Comparison of ENCODE assay signal across 9 cellular contexts in genomic region chr20:728022-728944, GRCh38. TPM values are rescaled to one million over a fixed set of nuclear protein-coding genes. Genes with fewer than 3 reads are reported as not detected.
DNase-seq lines count a peak whose midpoint lies in the region; ATAC-seq and TF ChIP-seq lines count a peak whose summit lies in the region.
"Had no signal": no experiment of that assay in that cellular context is flagged by ENCODE, and none has a peak within 500 bp of the region (broad histone marks: within the 10 kb centered on the region; RNA-seq: fewer than 3 reads in every experiment).

No MANE protein-coding gene starts in this region.

- H3K4me1 Mint-ChIP-seq in activated T-helper 2 cell treated with anti-CD3 and anti-CD28 coated beads, Interferon-gamma antibody, Interleukin-2, Interleukin-4, amounts not matched to agents 10 μg/mL and 5 μg/mL and 100 μg/mL, durations not matched to agents 14 hours and 24 hours and 36 hours (ENCODE audit: low read depth): no peaks in the 10 kb centered on the region

- H3K9me3 ChIP-seq in HEK293 (ENCODE audit: control insufficient read depth, insufficient read depth, low read depth, low read length): no peaks in the 10 kb centered on the region
- H3K9me3 ChIP-seq in OCI-LY3 (ENCODE audit: insufficient read depth, low read length): no peaks in the 10 kb centered on the region
- H3K9me3 ChIP-seq in psoas muscle: no peaks in the 10 kb centered on the region

- H3K27ac ChIP-seq in HEK293 (ENCODE audit: extremely low read depth, low read depth, low read length): no peak overlapping the region
- no peak overlapping the region; the same call in 1 of the 2 replicates for H3K27ac ChIP-seq in OCI-LY3 (ENCODE audit: low read length)
- no peak overlapping the region for H3K27ac ChIP-seq in psoas muscle

- peaks cover 33% of the 10 kb centered on the region for H3K27me3 Mint-ChIP-seq in activated T-helper 2 cell treated with anti-CD3 and anti-CD28 coated beads, Interferon-gamma antibody, Interleukin-2, Interleukin-4, amounts not matched to agents 10 μg/mL and 5 μg/mL and 100 μg/mL, durations not matched to agents 14 hours and 24 hours and 36 hours (ENCODE audit: low read depth)

- peak overlapping the region; percentile 70 for H3K9ac ChIP-seq in OCI-LY3 (ENCODE audit: low read length)

- H3K4me3 ChIP-seq in HEK293 (ENCODE audit: low read depth, low read length) (peak overlapping the region; percentile 30), OCI-LY3 (ENCODE audit: low read length) (peak overlapping the region; percentile 81), psoas muscle (peak overlapping the region; percentile 71)

- DNase-seq in AML-193 (lab: John Stamatoyannopoulos, UW): peak; percentile 5 to 22
- peak; percentile 19 for DNase-seq in activated T-helper 2 cell treated with anti-CD3 and anti-CD28 coated beads, Interferon-gamma antibody, Interleukin-2, Interleukin-4, amounts not matched to agents 10 μg/mL and 5 μg/mL and 100 μg/mL, durations not matched to agents 14 hours and 24 hours and 36 hours (ENCODE audit: low spot score)
- DNase-seq in Right ventricle myocardium superior: peak; percentile 72
- DNase-seq in psoas muscle: peak; percentile 41 to 64

- no peaks in the 10 kb centered on the region for H3K36me3 Mint-ChIP-seq in activated T-helper 2 cell treated with anti-CD3 and anti-CD28 coated beads, Interferon-gamma antibody, Interleukin-2, Interleukin-4, amounts not matched to agents 10 μg/mL and 5 μg/mL and 100 μg/mL, durations not matched to agents 14 hours and 24 hours and 36 hours (ENCODE audit: low read depth)

- no peak overlapping the region for H3K4me3 Mint-ChIP-seq in activated T-helper 2 cell treated with anti-CD3 and anti-CD28 coated beads, Interferon-gamma antibody, Interleukin-2, Interleukin-4, amounts not matched to agents 10 μg/mL and 5 μg/mL and 100 μg/mL, durations not matched to agents 14 hours and 24 hours and 36 hours (ENCODE audit: low read depth)
- H3K4me3 Mint-ChIP-seq: stimulated activated naive CD8-positive, alpha-beta T cell treated with anti-CD3 and anti-CD28 coated beads, Interleukin-15, Interleukin-2, amounts not matched to agents 100 ng/mL and 50 ng/mL, for 24 hours had no signal

- H4K20me1 ChIP-seq in OCI-LY3 (ENCODE audit: insufficient read depth, low read length): no peaks in the 10 kb centered on the region

- H3K4me1 ChIP-seq in HEK293 (ENCODE audit: control insufficient read depth, insufficient read depth, low read length): no peaks in the 10 kb centered on the region
- H3K4me1 ChIP-seq in OCI-LY3 (ENCODE audit: low read length): peaks cover 29% of the 10 kb centered on the region
- H3K4me1 ChIP-seq in psoas muscle: peaks cover 5% of the 10 kb centered on the region

- H3K79me2 ChIP-seq in OCI-LY3 (ENCODE audit: low read length): no peaks in the 10 kb centered on the region

- ATAC-seq in Right ventricle myocardium superior (ENCODE audit: poor library complexity) (peak; percentile 92), psoas muscle (peak; percentile 77 to 90 (median 78)), GM21423 (IDR thresholded peaks at IDR 0.05; ENCODE audit: unreplicated experiment) (no peak), GM21515 (IDR thresholded peaks at IDR 0.05; ENCODE audit: unreplicated experiment) (no peak)

- intact Hi-C loops in activated T-helper 2 cell treated with anti-CD3 and anti-CD28 coated beads, Interferon-gamma antibody, Interleukin-2, Interleukin-4, amounts not matched to agents 10 μg/mL and 5 μg/mL and 100 μg/mL, durations not matched to agents 14 hours and 24 hours and 36 hours (cut with micrococcal nuclease): loop anchor here (5.0 kb wide), 1 partner anchor 166 kb away; no protein-coding TSS in a partner anchor
- intact Hi-C loops in Right ventricle myocardium superior (cut with DNase I) (loop anchor here (5.0 kb wide), 1 partner anchor 76 kb away; the partner anchor contains the start of gene SRXN1), psoas muscle (cut with DNase I) (loop anchor here in 1 of 2 donors (5.0 kb wide), 1 partner anchor 76 kb away; the partner anchor contains the start of gene SRXN1)

- H3K9me3 Mint-ChIP-seq in activated T-helper 2 cell treated with anti-CD3 and anti-CD28 coated beads, Interferon-gamma antibody, Interleukin-2, Interleukin-4, amounts not matched to agents 10 μg/mL and 5 μg/mL and 100 μg/mL, durations not matched to agents 14 hours and 24 hours and 36 hours: no peaks in the 10 kb centered on the region
- H3K9me3 Mint-ChIP-seq: stimulated activated naive CD8-positive, alpha-beta T cell treated with anti-CD3 and anti-CD28 coated beads, Interleukin-15, Interleukin-2, amounts not matched to agents 100 ng/mL and 50 ng/mL, for 24 hours had no signal

- no peak overlapping the region for H3K27ac Mint-ChIP-seq in activated T-helper 2 cell treated with anti-CD3 and anti-CD28 coated beads, Interferon-gamma antibody, Interleukin-2, Interleukin-4, amounts not matched to agents 10 μg/mL and 5 μg/mL and 100 μg/mL, durations not matched to agents 14 hours and 24 hours and 36 hours
- H3K27ac Mint-ChIP-seq: stimulated activated naive CD8-positive, alpha-beta T cell treated with anti-CD3 and anti-CD28 coated beads, Interleukin-15, Interleukin-2, amounts not matched to agents 100 ng/mL and 50 ng/mL, for 24 hours had no signal

- H3K27me3 ChIP-seq in OCI-LY3 (ENCODE audit: low read depth, low read length): peaks cover 9% of the 10 kb centered on the region
- H3K27me3 ChIP-seq in psoas muscle (ENCODE audit: insufficient read depth in 3 of 3, low read length in 2 of 3): peaks cover 0 to 43% (median 9%) of the 10 kb centered on the region in 3 donors

- no peaks in the 10 kb centered on the region for H3K36me3 ChIP-seq in HEK293 (ENCODE audit: control insufficient read depth in 2 of 2, insufficient read depth in 1 of 2, low read length in 2 of 2)
- no peaks in the 10 kb centered on the region for H3K36me3 ChIP-seq in OCI-LY3 (replicated peaks; ENCODE audit: low read depth, low read length)
- H3K36me3 ChIP-seq in psoas muscle (ENCODE audit: insufficient read depth in 1 of 2, low read depth in 1 of 2): no peaks in the 10 kb centered on the region

- 1 to 2% (median 1%) methylated on average over 54 to 90 of the region's 90 CpGs for WGBS in psoas muscle, 3 donors

- H2AFZ ChIP-seq in OCI-LY3 (ENCODE audit: low read depth, low read length): peak overlapping the region; percentile 89

- H3K4me2 ChIP-seq in OCI-LY3 (ENCODE audit: low read length): peak overlapping the region; percentile 65

- POLR2A ChIA-PET in HEK293 (lab: Yijun Ruan, JAX): no interaction called here

- CTCF ChIA-PET in HEK293 (lab: Yijun Ruan, JAX): interaction anchor here (0.7 to 1.8 kb wide), 24 partner anchors 9 to 1490 kb away, joined by 3 to 17 read pairs (median 4); no protein-coding TSS in a partner anchor

- TF ChIP-seq CTCF in HEK293 (tag by site-specific recombination; IDR thresholded peaks at IDR 0.05): peak; percentile 96
- peak; percentile 88 for TF ChIP-seq CTCF in OCI-LY3 (IDR thresholded peaks at IDR 0.05; ENCODE audit: low read depth, low read length)
- peak; percentile 69 for TF ChIP-seq CTCF in psoas muscle (IDR thresholded peaks at IDR 0.05)

TF ChIP-seq in HEK293, 187 proteins besides CTCF, POLR2A, EP300 and RAD21 (continues in another document):
- TF ChIP-seq KLF10 (tag by site-specific recombination; IDR thresholded peaks at IDR 0.05) (peak; percentile 93), ZNF623 (tag by site-specific recombination; IDR thresholded peaks at IDR 0.05) (no peak), SP3 (tag by site-specific recombination; IDR thresholded peaks at IDR 0.05) (0 out of 2 replicates have a peak, but pooled peaks have one; percentile 11), ZNF18 (tag by site-specific recombination; IDR thresholded peaks at IDR 0.05) (no peak), SP7 (tag by site-specific recombination; IDR thresholded peaks at IDR 0.05) (peak; percentile 41)

RNA-seq across cellular contexts. Expression of gene SLC52A3, which starts 40.0 kb away (rescaled TPM):
- not detected in 2 replicates for total RNA-seq in activated T-helper 2 cell treated with anti-CD3 and anti-CD28 coated beads, Interferon-gamma antibody, Interleukin-2, Interleukin-4, amounts not matched to agents 10 μg/mL and 5 μg/mL and 100 μg/mL, durations not matched to agents 14 hours and 24 hours and 36 hours
- 2.2 TPM for total RNA-seq in Right ventricle myocardium superior
- total RNA-seq in psoas muscle: 1 to 10 TPM in 1 of 4 donors, under 1 TPM in 3; 0.37 to 1.1 (median 0.87) TPM
- under 1 TPM; 0.32 to 0.62 (median 0.43) TPM for polyA plus RNA-seq in psoas muscle

RNA-seq across cellular contexts. Expression of gene SCRT2, which starts 52.7 kb away (rescaled TPM):
- total RNA-seq in activated T-helper 2 cell treated with anti-CD3 and anti-CD28 coated beads, Interferon-gamma antibody, Interleukin-2, Interleukin-4, amounts not matched to agents 10 μg/mL and 5 μg/mL and 100 μg/mL, durations not matched to agents 14 hours and 24 hours and 36 hours: not detected in 2 replicates
- total RNA-seq in Right ventricle myocardium superior: not detected
- total RNA-seq in psoas muscle: not detected
- polyA plus RNA-seq in psoas muscle: not detected

Comparison
In these comparisons a context has a peak if more than half of its experiments do, and no peak if none do; other contexts are left out.
1. DNase-seq: peak in every context shown above with its lines; median percentile 72 in Right ventricle myocardium superior; 52 in psoas muscle; 19 in activated T-helper 2 cell treated with anti-CD3 and anti-CD28 coated beads, Interferon-gamma antibody, Interleukin-2, Interleukin-4, amounts not matched to agents 10 μg/mL and 5 μg/mL and 100 μg/mL, durations not matched to agents 14 hours and 24 hours and 36 hours; 14 in AML-193.
2. H3K4me3 ChIP-seq: peak in every context shown above with its lines; median percentile 81 in OCI-LY3; 71 in psoas muscle; 30 in HEK293.
3. ATAC-seq: peak in Right ventricle myocardium superior (single experiment) and psoas muscle (4 of 4); none in GM21423 (single experiment) and GM21515 (single experiment).
4. Peak in every context shown above with its lines, with median percentiles within 50 percentile points of each other: CTCF ChIP-seq.